Comparison of ENCODE assay signal across 8 cellular contexts in genomic region chr6:137870286-137870685, GRCh38. TPM values are rescaled to one million over a fixed set of nuclear protein-coding genes. Genes with fewer than 3 reads are reported as not detected.
DNase-seq lines count a peak whose midpoint lies in the region; ATAC-seq and TF ChIP-seq lines count a peak whose summit lies in the region.

No MANE protein-coding gene starts in this region.

- peaks cover 94% of the 10 kb centered on the region for H3K36me3 Mint-ChIP-seq in activated T-helper 17 cell treated with anti-CD3 and anti-CD28 coated beads, Interleukin-2, amount 50 U/mL, for 72 hours (ENCODE audit: low read depth)
- H3K36me3 Mint-ChIP-seq in stimulated activated memory B cell treated with anti-CD40 and anti-IgM and Interleukin-4, amounts not matched to agents 10 μg/mL and 1 μg/mL and 100 μg/mL, for 72 hours: peaks cover 74% of the 10 kb centered on the region

- peaks cover 19% of the 10 kb centered on the region for H3K4me1 Mint-ChIP-seq in activated T-helper 17 cell treated with anti-CD3 and anti-CD28 coated beads, Interleukin-2, amount 50 U/mL, for 72 hours
- H3K4me1 Mint-ChIP-seq in stimulated activated memory B cell treated with anti-CD40 and anti-IgM and Interleukin-4, amounts not matched to agents 10 μg/mL and 1 μg/mL and 100 μg/mL, for 72 hours: peaks cover 83% of the 10 kb centered on the region

- H3K79me2 ChIP-seq in hepatocyte: peaks cover 56% of the 10 kb centered on the region

- H3K4me3 Mint-ChIP-seq in activated T-helper 17 cell treated with anti-CD3 and anti-CD28 coated beads, Interleukin-2, amount 50 U/mL, for 72 hours: peak overlapping the region; percentile 95
- peak overlapping the region; percentile 88 for H3K4me3 Mint-ChIP-seq in stimulated activated memory B cell treated with anti-CD40 and anti-IgM and Interleukin-4, amounts not matched to agents 10 μg/mL and 1 μg/mL and 100 μg/mL, for 72 hours

- no peak for TF ChIP-seq CTCF in hepatocyte (IDR thresholded peaks at IDR 0.05; ENCODE audit: poor library complexity)

- H3K4me2 ChIP-seq in hepatocyte: peak overlapping the region; percentile 72

- no peak overlapping the region for H3K27ac ChIP-seq in HUES6 (ENCODE audit: low read depth, low read length)
- H3K27ac ChIP-seq in hepatocyte: peak overlapping the region; percentile 45

- no peak for DNase-seq in hepatocyte (ENCODE audit: low spot score)
- DNase-seq in ureter (ENCODE audit: low spot score): no peak
- no peak for DNase-seq in glomerular visceral epithelial cell (ENCODE audit: extremely low spot score)
- no peak for DNase-seq in H7

- no peak overlapping the region for H3K9ac ChIP-seq in HUES6 (ENCODE audit: low read length)

- H3K27me3 Mint-ChIP-seq in activated T-helper 17 cell treated with anti-CD3 and anti-CD28 coated beads, Interleukin-2, amount 50 U/mL, for 72 hours: no peaks in the 10 kb centered on the region
- H3K27me3 Mint-ChIP-seq in stimulated activated memory B cell treated with anti-CD40 and anti-IgM and Interleukin-4, amounts not matched to agents 10 μg/mL and 1 μg/mL and 100 μg/mL, for 72 hours: no peaks in the 10 kb centered on the region

- no peaks in the 10 kb centered on the region for H3K9me2 ChIP-seq in hepatocyte (replicated peaks; ENCODE audit: insufficient read depth)

- H4K20me1 ChIP-seq in hepatocyte (ENCODE audit: insufficient read depth, poor library complexity, severe bottlenecking): peaks cover 4% of the 10 kb centered on the region

- H3K4me3 ChIP-seq in HUES6 (ENCODE audit: low read depth, low read length) (peak overlapping the region; percentile 8; the same call in 1 of the 2 replicates), hepatocyte (peak overlapping the region; percentile 9), H7 (ENCODE audit: insufficient read depth, low read depth, low read length) (no peak overlapping the region)

- H3K9me3 Mint-ChIP-seq in activated T-helper 17 cell treated with anti-CD3 and anti-CD28 coated beads, Interleukin-2, amount 50 U/mL, for 72 hours: no peaks in the 10 kb centered on the region
- no peaks in the 10 kb centered on the region for H3K9me3 Mint-ChIP-seq in stimulated activated memory B cell treated with anti-CD40 and anti-IgM and Interleukin-4, amounts not matched to agents 10 μg/mL and 1 μg/mL and 100 μg/mL, for 72 hours

- no peak overlapping the region for H2AFZ ChIP-seq in hepatocyte

- H3K27ac Mint-ChIP-seq in activated T-helper 17 cell treated with anti-CD3 and anti-CD28 coated beads, Interleukin-2, amount 50 U/mL, for 72 hours: peak overlapping the region; percentile 95
- H3K27ac Mint-ChIP-seq in stimulated activated memory B cell treated with anti-CD40 and anti-IgM and Interleukin-4, amounts not matched to agents 10 μg/mL and 1 μg/mL and 100 μg/mL, for 72 hours: peak overlapping the region; percentile 93

- peaks cover 21% of the 10 kb centered on the region for H3K4me1 ChIP-seq in HUES6 (ENCODE audit: control insufficient read depth, insufficient read depth, low read length)
- H3K4me1 ChIP-seq in hepatocyte (ENCODE audit: insufficient read depth): peaks cover 17% of the 10 kb centered on the region

- WGBS in hepatocyte (ENCODE audit: low lambda C conversion rate, missing lambda C conversion rate): 71% methylated on average over 6 of the region's 6 CpGs

- ATAC-seq in activated T-helper 17 cell treated with anti-CD3 and anti-CD28 coated beads, Interleukin-2, amount 50 U/mL, for 72 hours (replicated peaks): no peak
- no peak for ATAC-seq in stimulated activated memory B cell treated with anti-CD40 and anti-IgM and Interleukin-4, amounts not matched to agents 10 μg/mL and 1 μg/mL and 100 μg/mL, for 72 hours
- ATAC-seq in HG03045 (IDR thresholded peaks at IDR 0.05; ENCODE audit: unreplicated experiment): no peak

- no peaks in the 10 kb centered on the region for H3K9me3 ChIP-seq in HUES6 (ENCODE audit: control insufficient read depth, insufficient read depth, low read depth, low read length)
- no peaks in the 10 kb centered on the region for H3K9me3 ChIP-seq in hepatocyte (ENCODE audit: low read depth)

- H3K36me3 ChIP-seq in HUES6 (ENCODE audit: control insufficient read depth, insufficient read depth, low read length) (peaks cover 13% of the 10 kb centered on the region; the same call in 1 of the 2 replicates), hepatocyte (replicated peaks; ENCODE audit: insufficient read depth, low read depth) (peaks cover 6% of the 10 kb centered on the region), H7 (replicated peaks; ENCODE audit: control insufficient read depth, insufficient read depth, low read length) (no peaks in the 10 kb centered on the region)

- H3K27me3 ChIP-seq in HUES6 (ENCODE audit: control insufficient read depth, insufficient read depth, low read length) (peaks cover 23% of the 10 kb centered on the region), hepatocyte (no peaks in the 10 kb centered on the region), H7 (ENCODE audit: control insufficient read depth, insufficient read depth, low read length) (peaks cover 19% of the 10 kb centered on the region)

RNA-seq across cellular contexts. Expression of gene TNFAIP3, which starts 3.2 kb away (rescaled TPM):
- total RNA-seq in activated T-helper 17 cell treated with anti-CD3 and anti-CD28 coated beads, Interleukin-2, amount 50 U/mL, for 72 hours: 100 to 1,000 TPM; 254 to 663 TPM
- total RNA-seq in hepatocyte: 61.9 and 73.4 TPM in 2 replicates
- polyA plus RNA-seq in hepatocyte: 141 and 164 TPM in 2 replicates
- 31.0 TPM for total RNA-seq in ureter
- total RNA-seq in H7 (2014; rRNA removed; shearing (Covaris generic)): 1.2 and 1.7 TPM in 2 replicates

Comparison
In these comparisons a context has a peak if more than half of its experiments do, and no peak if none do; other contexts are left out.
1. RNA of gene TNFAIP3, which starts 3.2 kb away (total RNA-seq): 254 to 663 TPM in activated T-helper 17 cell treated with anti-CD3 and anti-CD28 coated beads, Interleukin-2, amount 50 U/mL, for 72 hours, 61.9 to 73.4 TPM in hepatocyte and 31.0 TPM in ureter (single experiment); 1.2 to 1.7 TPM in H7; every median in the first group is over 10 times any median in the second.